8 cellular contexts compared by ENCODE assay signal in genomic region chr11:67287355-67288197, GRCh38. TPM values are rescaled to one million over a fixed set of nuclear protein-coding genes. Genes with fewer than 3 reads are reported as not detected.
DNase-seq lines count a peak whose midpoint lies in the region.

No MANE protein-coding gene starts in this region.

- H3K27ac Mint-ChIP-seq in activated CD4-positive, alpha-beta T cell treated with anti-CD3 and anti-CD28 coated beads, Interleukin-2, amount 10 ng/mL, durations not matched to agents 24 days and 14 days = peak overlapping the region; percentile 98
- peak overlapping the region; percentile 97 for H3K27ac Mint-ChIP-seq in activated naive CD8-positive, alpha-beta T cell treated with anti-CD3 and anti-CD28 coated beads for 36 hours
- peak overlapping the region; percentile 97 to 100 (median 100) for H3K27ac Mint-ChIP-seq in immature natural killer cell

- H3K27ac ChIP-seq in thymus (ENCODE audit: low read depth) = peak overlapping the region; percentile 95

- peak overlapping the region; percentile 85 for H3K4me3 Mint-ChIP-seq in activated CD4-positive, alpha-beta T cell treated with anti-CD3 and anti-CD28 coated beads, Interleukin-2, amount 10 ng/mL, durations not matched to agents 24 days and 14 days
- peak overlapping the region; percentile 75 for H3K4me3 Mint-ChIP-seq in activated naive CD8-positive, alpha-beta T cell treated with anti-CD3 and anti-CD28 coated beads for 36 hours
- peak overlapping the region; percentile 77 to 87 (median 79) for H3K4me3 Mint-ChIP-seq in immature natural killer cell

- peaks cover 26% of the 10 kb centered on the region for H3K4me1 ChIP-seq in thymus (ENCODE audit: control insufficient read depth, insufficient read depth, low read length)

- intact Hi-C loops in activated CD4-positive, alpha-beta T cell treated with anti-CD3 and anti-CD28 coated beads, Interleukin-2, amount 10 ng/mL, durations not matched to agents 24 days and 14 days (cut with micrococcal nuclease) = loop anchor here (1.0 kb wide), 4 partner anchors 10 to 30 kb away; no protein-coding TSS in a partner anchor

- H3K9me3 Mint-ChIP-seq in activated CD4-positive, alpha-beta T cell treated with anti-CD3 and anti-CD28 coated beads, Interleukin-2, amount 10 ng/mL, durations not matched to agents 24 days and 14 days = no peaks in the 10 kb centered on the region
- no peaks in the 10 kb centered on the region for H3K9me3 Mint-ChIP-seq in activated naive CD8-positive, alpha-beta T cell treated with anti-CD3 and anti-CD28 coated beads for 36 hours
- peaks cover 0 to 3% (median 0%) of the 10 kb centered on the region in 6 donors for H3K9me3 Mint-ChIP-seq in immature natural killer cell

- H3K9me3 ChIP-seq in thymus (ENCODE audit: control insufficient read depth) = no peaks in the 10 kb centered on the region

- H3K4me3 ChIP-seq in thymus (ENCODE audit: low read length) = peak overlapping the region; percentile 71

- 55% methylated on average over 14 of the region's 14 CpGs for WGBS in thymus

- peaks cover 62% of the 10 kb centered on the region for H3K36me3 ChIP-seq in thymus (ENCODE audit: control insufficient read depth, insufficient read depth)

- DNase-seq in activated CD4-positive, alpha-beta T cell treated with anti-CD3 and anti-CD28 coated beads, Interleukin-2, amount 10 ng/mL, durations not matched to agents 24 days and 14 days = peak; percentile 87
- no peak for DNase-seq in activated CD4-positive, alpha-beta T cell treated with anti-CD3 and anti-CD28 coated beads, Interleukin-2, amount 50 U/mL, for 4 hours
- DNase-seq in activated naive CD8-positive, alpha-beta T cell treated with anti-CD3 and anti-CD28 coated beads for 36 hours = peak; percentile 31
- peak; percentile 65 to 69 (median 66) for DNase-seq in immature natural killer cell
- DNase-seq in NCI-H524 treated with DMSO at 0.1 percent for 48 hours (lab: John Stamatoyannopoulos, UW) = no peak
- no peak for DNase-seq in NCI-H1436 (lab: John Stamatoyannopoulos, UW)
- DNase-seq in SW 1271 (lab: John Stamatoyannopoulos, UW) = no peak

- peaks cover 42% of the 10 kb centered on the region for H3K4me1 Mint-ChIP-seq in activated CD4-positive, alpha-beta T cell treated with anti-CD3 and anti-CD28 coated beads, Interleukin-2, amount 10 ng/mL, durations not matched to agents 24 days and 14 days
- peaks cover 33% of the 10 kb centered on the region for H3K4me1 Mint-ChIP-seq in activated naive CD8-positive, alpha-beta T cell treated with anti-CD3 and anti-CD28 coated beads for 36 hours
- H3K4me1 Mint-ChIP-seq in immature natural killer cell = peaks cover 28 to 57% of the 10 kb centered on the region in 2 donors

- H3K27me3 Mint-ChIP-seq in activated CD4-positive, alpha-beta T cell treated with anti-CD3 and anti-CD28 coated beads, Interleukin-2, amount 10 ng/mL, durations not matched to agents 24 days and 14 days = no peaks in the 10 kb centered on the region
- H3K27me3 Mint-ChIP-seq in activated naive CD8-positive, alpha-beta T cell treated with anti-CD3 and anti-CD28 coated beads for 36 hours = no peaks in the 10 kb centered on the region
- peaks cover 24 to 51% (median 33%) of the 10 kb centered on the region in 3 donors for H3K27me3 Mint-ChIP-seq in immature natural killer cell (ENCODE audit: low read depth in 3 of 3)

- H3K27me3 ChIP-seq in thymus (ENCODE audit: control insufficient read depth, insufficient read depth) = no peaks in the 10 kb centered on the region

- H3K36me3 Mint-ChIP-seq in activated CD4-positive, alpha-beta T cell treated with anti-CD3 and anti-CD28 coated beads, Interleukin-2, amount 10 ng/mL, durations not matched to agents 24 days and 14 days (ENCODE audit: low read depth) = peaks cover 53% of the 10 kb centered on the region
- H3K36me3 Mint-ChIP-seq in activated naive CD8-positive, alpha-beta T cell treated with anti-CD3 and anti-CD28 coated beads for 36 hours = peaks cover 29% of the 10 kb centered on the region
- peaks cover 0 to 5% (median 2%) of the 10 kb centered on the region in 3 donors for H3K36me3 Mint-ChIP-seq in immature natural killer cell

RNA-seq across cellular contexts. Expression of gene ANKRD13D, which starts 1.5 kb away (rescaled TPM):
- 114 and 124 TPM in 2 replicates for total RNA-seq in activated CD4-positive, alpha-beta T cell treated with anti-CD3 and anti-CD28 coated beads, Interleukin-2, amount 10 ng/mL, durations not matched to agents 24 days and 14 days
- 10 to 100 TPM; 52.0 to 55.7 TPM for total RNA-seq in activated naive CD8-positive, alpha-beta T cell treated with anti-CD3 and anti-CD28 coated beads for 36 hours
- polyA plus RNA-seq in immature natural killer cell = 10 to 100 TPM; 12.4 to 26.7 (median 14.2) TPM
- 99.1 TPM for polyA plus RNA-seq in thymus

RNA-seq across cellular contexts. Expression of gene SSH3, which starts 15.8 kb away (rescaled TPM):
- 7.1 and 8.1 TPM in 2 replicates for total RNA-seq in activated CD4-positive, alpha-beta T cell treated with anti-CD3 and anti-CD28 coated beads, Interleukin-2, amount 10 ng/mL, durations not matched to agents 24 days and 14 days
- total RNA-seq in activated naive CD8-positive, alpha-beta T cell treated with anti-CD3 and anti-CD28 coated beads for 36 hours = 1 to 10 TPM; 4.6 to 4.7 TPM
- polyA plus RNA-seq in immature natural killer cell (1 to 10 TPM; 1.1 to 4.8 (median 2.3) TPM), thymus (11.8 TPM)

RNA-seq across cellular contexts. Expression of gene GRK2, which starts 21.3 kb away (rescaled TPM):
- total RNA-seq in activated CD4-positive, alpha-beta T cell treated with anti-CD3 and anti-CD28 coated beads, Interleukin-2, amount 10 ng/mL, durations not matched to agents 24 days and 14 days = 244 and 248 TPM in 2 replicates
- 100 to 1,000 TPM; 211 to 219 TPM for total RNA-seq in activated naive CD8-positive, alpha-beta T cell treated with anti-CD3 and anti-CD28 coated beads for 36 hours
- polyA plus RNA-seq in immature natural killer cell = 10 to 100 TPM; 15.2 to 25.9 (median 22.9) TPM
- 158 TPM for polyA plus RNA-seq in thymus

Comparison
In these comparisons a context has a peak if more than half of its experiments do, and no peak if none do; other contexts are left out.
1. DNase-seq: peak in activated CD4-positive, alpha-beta T cell treated with anti-CD3 and anti-CD28 coated beads, Interleukin-2, amount 10 ng/mL, durations not matched to agents 24 days and 14 days (single experiment), activated naive CD8-positive, alpha-beta T cell treated with anti-CD3 and anti-CD28 coated beads for 36 hours (single experiment) and immature natural killer cell (3 of 3); none in activated CD4-positive, alpha-beta T cell treated with anti-CD3 and anti-CD28 coated beads, Interleukin-2, amount 50 U/mL, for 4 hours (0 of 2), NCI-H524 treated with DMSO at 0.1 percent for 48 hours (single experiment), NCI-H1436 (single experiment) and SW 1271 (0 of 2).
2. Peak in every context shown above with its lines, with median percentiles within 50 percentile points of each other: H3K27ac Mint-ChIP-seq and H3K4me3 Mint-ChIP-seq.